ENCODE assay signal across 1 cellular context in genomic region chr1:10738125-10738746, GRCh38.
TF ChIP-seq lines count a peak whose summit lies in the region.

No MANE protein-coding gene starts in this region.

TF ChIP-seq in H1, 55 proteins besides CTCF, POLR2A, EP300 and RAD21 (continued from another document):
- no peak for TF ChIP-seq EGR1 (IDR thresholded peaks at IDR 0.05; ENCODE audit: borderline replicate concordance, low read depth, low read length)
- peak; percentile 49; the same call in 1 of the 2 replicates for TF ChIP-seq MAFK (IDR thresholded peaks at IDR 0.05; ENCODE audit: low read depth, low read length)
- no peak for TF ChIP-seq PHF8 (conservative IDR thresholded peaks at IDR 0.05; ENCODE audit: low read depth, low read length)
- no peak for TF ChIP-seq TAF7 (optimal IDR thresholded peaks at IDR 0.05; ENCODE audit: borderline replicate concordance, low read depth, low read length)
- no peak for TF ChIP-seq ASH2L (IDR thresholded peaks at IDR 0.05; ENCODE audit: low read length)
- TF ChIP-seq GABPA (IDR thresholded peaks at IDR 0.05; ENCODE audit: borderline replicate concordance, insufficient read depth, low read length): no peak
- TF ChIP-seq CBX5 (IDR thresholded peaks at IDR 0.05; ENCODE audit: low read depth, low read length): no peak
TF ChIP-seq in H1: peak in this region for 3.
